ENCODE assay signal across 18 cellular contexts in genomic region chr18:8468911-8469310, GRCh38.
DNase-seq lines count a peak whose midpoint lies in the region; ATAC-seq and TF ChIP-seq lines count a peak whose summit lies in the region.
"Had no signal": no experiment of that assay in that cellular context is flagged by ENCODE, and none has a peak within 500 bp of the region (broad histone marks: within the 10 kb centered on the region; RNA-seq: fewer than 3 reads in every experiment).

No MANE protein-coding gene starts in this region.

- H3F3A ChIP-seq in GM23248 (ENCODE audit: insufficient read depth), result no peaks in the 10 kb centered on the region

- no peak overlapping the region for H3K9ac ChIP-seq in GM23248
- H3K9ac ChIP-seq: BLaER1 treated with 17β-estradiol and CSF1 and Interleukin-3, amounts not matched to agents 10 nM and 100 nM had no signal

- H2AFZ ChIP-seq in GM23248 (peak overlapping the region; percentile 65; the same call in 1 of the 2 replicates), neuron (ENCODE audit: low read depth, low read length) (peak overlapping the region; percentile 8)

- no peak overlapping the region for H3K27ac ChIP-seq in GM23248
- H3K27ac ChIP-seq: BLaER1 treated with 17β-estradiol and CSF1 and Interleukin-3, amounts not matched to agents 10 nM and 100 nM had no signal

- H3K27me3 ChIP-seq in GM23248 (replicated peaks; ENCODE audit: insufficient read depth) (peaks cover 8% of the 10 kb centered on the region; the same call in 1 of the 2 replicates), neuron (ENCODE audit: insufficient read depth, low read length) (peaks cover 4% of the 10 kb centered on the region)
- H3K27me3 ChIP-seq: BLaER1 treated with 17β-estradiol and CSF1 and Interleukin-3, amounts not matched to agents 10 nM and 100 nM had no signal

- no peaks in the 10 kb centered on the region for H3K9me2 ChIP-seq in GM23248 (ENCODE audit: insufficient read depth)

- no peaks in the 10 kb centered on the region for H4K20me1 ChIP-seq in GM23248 (ENCODE audit: insufficient read depth)
- H4K20me1 ChIP-seq: BLaER1 treated with 17β-estradiol and CSF1 and Interleukin-3, amounts not matched to agents 10 nM and 100 nM had no signal

- peak; percentile 46 for DNase-seq in GM23248
- DNase-seq in SK-N-DZ (ENCODE audit: low spot score), result peak; percentile 26
- DNase-seq in fibroblast of pulmonary artery (ENCODE audit: low read depth), result peak; percentile 35
- no peak for DNase-seq in NCI-H748 treated with DMSO at 0.1 percent for 48 hours (lab: John Stamatoyannopoulos, UW)
- DNase-seq in activated T-cell treated with anti-CD3 and anti-CD28 coated beads for 4 hours, result no peak
- DNase-seq in activated T-cell treated with anti-CD3 and anti-CD28 coated beads, Interleukin-2, amount 50 U/mL, for 48 hours, result no peak
- DNase-seq: activated CD4-positive, alpha-beta T cell treated with anti-CD3 and anti-CD28 coated beads for 48 hours; activated T-cell treated with anti-CD3 and anti-CD28 coated beads, Interleukin-2, amount 50 U/mL, for 4 hours; DMS79 treated with DMSO at 0.1 percent for 48 hours; effector CD4-positive, alpha-beta T cell; gastrocnemius medialis; NCI-H1436; NCI-H774; stimulated activated CD4-positive, alpha-beta T cell treated with anti-CD3 and anti-CD28 coated beads, Interleukin-2, amount 100 ng/mL, for 48 hours had no signal

- in situ Hi-C loops in GM23248 (cut with MboI), result no loop called here

- no peak for TF ChIP-seq CTCF in fibroblast of pulmonary artery (IDR thresholded peaks at IDR 0.05; ENCODE audit: low read length, missing control alignments)

- no peaks in the 10 kb centered on the region for H3K79me2 ChIP-seq in GM23248 (ENCODE audit: insufficient read depth)

- no peak for ATAC-seq in GM21723 (IDR thresholded peaks at IDR 0.05; ENCODE audit: unreplicated experiment)
- ATAC-seq: activated T-cell treated with anti-CD3 and anti-CD28 coated beads, Interleukin-2, amount 50 U/mL, for 4 hours; GM12878 had no signal

- peak overlapping the region; percentile 16; the same call in 1 of the 2 replicates for H3K4me3 ChIP-seq in GM23248
- no peak overlapping the region for H3K4me3 ChIP-seq in fibroblast of pulmonary artery (replicated peaks; ENCODE audit: low read depth, low read length)
- H3K4me3 ChIP-seq in neuron (ENCODE audit: low read length), result no peak overlapping the region
- H3K4me3 ChIP-seq: BLaER1 treated with 17β-estradiol and CSF1 and Interleukin-3, amounts not matched to agents 10 nM and 100 nM; gastrocnemius medialis; GM12878 had no signal

- H3K4me1 ChIP-seq in GM23248 (ENCODE audit: insufficient read depth) (0 out of 2 replicates have a peak, but pooled peaks cover 8% of the 10 kb centered on the region), neuron (ENCODE audit: insufficient read depth, low read length) (peaks cover 4% of the 10 kb centered on the region)

- H3K36me3 ChIP-seq in GM23248 (ENCODE audit: low read depth) (no peaks in the 10 kb centered on the region), neuron (ENCODE audit: insufficient read depth, low read length) (no peaks in the 10 kb centered on the region)
- H3K36me3 ChIP-seq: BLaER1 treated with 17β-estradiol and CSF1 and Interleukin-3, amounts not matched to agents 10 nM and 100 nM; gastrocnemius medialis had no signal

- 3% methylated on average over 8 of the region's 8 CpGs for WGBS in GM23248 (ENCODE audit: low coverage in 1 of 2, low lambda C conversion rate in 2 of 2, missing lambda C conversion rate in 2 of 2), 2 experiments

- H3K9me3 ChIP-seq in GM23248 (ENCODE audit: low read depth) (no peaks in the 10 kb centered on the region), neuron (ENCODE audit: low read length) (peaks cover 1% of the 10 kb centered on the region)
- H3K9me3 ChIP-seq: BLaER1 treated with 17β-estradiol and CSF1 and Interleukin-3, amounts not matched to agents 10 nM and 100 nM; gastrocnemius medialis had no signal

- peak overlapping the region; percentile 71 for H3K4me2 ChIP-seq in GM23248 (ENCODE audit: unreplicated experiment)

Comparison
In these comparisons a context has a peak if more than half of its experiments do, and no peak if none do; other contexts are left out.
1. DNase-seq: peak in GM23248 (single experiment), SK-N-DZ (single experiment) and fibroblast of pulmonary artery (single experiment); none in NCI-H748 treated with DMSO at 0.1 percent for 48 hours (single experiment), activated T-cell treated with anti-CD3 and anti-CD28 coated beads for 4 hours (single experiment) and activated T-cell treated with anti-CD3 and anti-CD28 coated beads, Interleukin-2, amount 50 U/mL, for 48 hours (0 of 2).